ENCODE assay signal across 1 cellular context in the genomic region with DNA sequence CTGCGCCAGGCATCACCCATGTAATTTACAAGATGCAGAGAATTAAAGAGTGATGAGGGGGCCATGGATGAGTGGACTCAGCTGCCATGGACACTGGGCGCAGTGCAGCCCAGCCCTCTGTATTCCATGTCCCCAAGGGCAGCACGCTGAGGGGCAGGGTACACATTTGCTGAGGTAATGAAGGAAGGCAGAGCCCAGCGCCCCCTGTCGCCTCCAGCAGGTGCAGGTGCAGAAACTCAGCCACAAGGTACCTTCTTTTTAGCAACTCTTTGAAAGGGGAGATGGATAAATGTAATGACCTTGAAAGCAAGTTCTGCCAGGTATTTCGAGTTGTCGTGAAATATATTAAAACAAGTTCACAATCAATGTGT.
TF ChIP-seq lines count a peak whose summit lies in the region.

No MANE protein-coding gene starts in this region.

TF ChIP-seq in GM23338, 12 proteins besides CTCF, POLR2A, EP300 and RAD21 (continued from another document):
- TF ChIP-seq, protein P1, sequence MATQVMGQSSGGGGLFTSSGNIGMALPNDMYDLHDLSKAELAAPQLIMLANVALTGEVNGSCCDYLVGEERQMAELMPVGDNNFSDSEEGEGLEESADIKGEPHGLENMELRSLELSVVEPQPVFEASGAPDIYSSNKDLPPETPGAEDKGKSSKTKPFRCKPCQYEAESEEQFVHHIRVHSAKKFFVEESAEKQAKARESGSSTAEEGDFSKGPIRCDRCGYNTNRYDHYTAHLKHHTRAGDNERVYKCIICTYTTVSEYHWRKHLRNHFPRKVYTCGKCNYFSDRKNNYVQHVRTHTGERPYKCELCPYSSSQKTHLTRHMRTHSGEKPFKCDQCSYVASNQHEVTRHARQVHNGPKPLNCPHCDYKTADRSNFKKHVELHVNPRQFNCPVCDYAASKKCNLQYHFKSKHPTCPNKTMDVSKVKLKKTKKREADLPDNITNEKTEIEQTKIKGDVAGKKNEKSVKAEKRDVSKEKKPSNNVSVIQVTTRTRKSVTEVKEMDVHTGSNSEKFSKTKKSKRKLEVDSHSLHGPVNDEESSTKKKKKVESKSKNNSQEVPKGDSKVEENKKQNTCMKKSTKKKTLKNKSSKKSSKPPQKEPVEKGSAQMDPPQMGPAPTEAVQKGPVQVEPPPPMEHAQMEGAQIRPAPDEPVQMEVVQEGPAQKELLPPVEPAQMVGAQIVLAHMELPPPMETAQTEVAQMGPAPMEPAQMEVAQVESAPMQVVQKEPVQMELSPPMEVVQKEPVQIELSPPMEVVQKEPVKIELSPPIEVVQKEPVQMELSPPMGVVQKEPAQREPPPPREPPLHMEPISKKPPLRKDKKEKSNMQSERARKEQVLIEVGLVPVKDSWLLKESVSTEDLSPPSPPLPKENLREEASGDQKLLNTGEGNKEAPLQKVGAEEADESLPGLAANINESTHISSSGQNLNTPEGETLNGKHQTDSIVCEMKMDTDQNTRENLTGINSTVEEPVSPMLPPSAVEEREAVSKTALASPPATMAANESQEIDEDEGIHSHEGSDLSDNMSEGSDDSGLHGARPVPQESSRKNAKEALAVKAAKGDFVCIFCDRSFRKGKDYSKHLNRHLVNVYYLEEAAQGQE (IDR thresholded peaks at IDR 0.05; ENCODE audit: unreplicated experiment) = no peak
- TF ChIP-seq, protein P2, sequence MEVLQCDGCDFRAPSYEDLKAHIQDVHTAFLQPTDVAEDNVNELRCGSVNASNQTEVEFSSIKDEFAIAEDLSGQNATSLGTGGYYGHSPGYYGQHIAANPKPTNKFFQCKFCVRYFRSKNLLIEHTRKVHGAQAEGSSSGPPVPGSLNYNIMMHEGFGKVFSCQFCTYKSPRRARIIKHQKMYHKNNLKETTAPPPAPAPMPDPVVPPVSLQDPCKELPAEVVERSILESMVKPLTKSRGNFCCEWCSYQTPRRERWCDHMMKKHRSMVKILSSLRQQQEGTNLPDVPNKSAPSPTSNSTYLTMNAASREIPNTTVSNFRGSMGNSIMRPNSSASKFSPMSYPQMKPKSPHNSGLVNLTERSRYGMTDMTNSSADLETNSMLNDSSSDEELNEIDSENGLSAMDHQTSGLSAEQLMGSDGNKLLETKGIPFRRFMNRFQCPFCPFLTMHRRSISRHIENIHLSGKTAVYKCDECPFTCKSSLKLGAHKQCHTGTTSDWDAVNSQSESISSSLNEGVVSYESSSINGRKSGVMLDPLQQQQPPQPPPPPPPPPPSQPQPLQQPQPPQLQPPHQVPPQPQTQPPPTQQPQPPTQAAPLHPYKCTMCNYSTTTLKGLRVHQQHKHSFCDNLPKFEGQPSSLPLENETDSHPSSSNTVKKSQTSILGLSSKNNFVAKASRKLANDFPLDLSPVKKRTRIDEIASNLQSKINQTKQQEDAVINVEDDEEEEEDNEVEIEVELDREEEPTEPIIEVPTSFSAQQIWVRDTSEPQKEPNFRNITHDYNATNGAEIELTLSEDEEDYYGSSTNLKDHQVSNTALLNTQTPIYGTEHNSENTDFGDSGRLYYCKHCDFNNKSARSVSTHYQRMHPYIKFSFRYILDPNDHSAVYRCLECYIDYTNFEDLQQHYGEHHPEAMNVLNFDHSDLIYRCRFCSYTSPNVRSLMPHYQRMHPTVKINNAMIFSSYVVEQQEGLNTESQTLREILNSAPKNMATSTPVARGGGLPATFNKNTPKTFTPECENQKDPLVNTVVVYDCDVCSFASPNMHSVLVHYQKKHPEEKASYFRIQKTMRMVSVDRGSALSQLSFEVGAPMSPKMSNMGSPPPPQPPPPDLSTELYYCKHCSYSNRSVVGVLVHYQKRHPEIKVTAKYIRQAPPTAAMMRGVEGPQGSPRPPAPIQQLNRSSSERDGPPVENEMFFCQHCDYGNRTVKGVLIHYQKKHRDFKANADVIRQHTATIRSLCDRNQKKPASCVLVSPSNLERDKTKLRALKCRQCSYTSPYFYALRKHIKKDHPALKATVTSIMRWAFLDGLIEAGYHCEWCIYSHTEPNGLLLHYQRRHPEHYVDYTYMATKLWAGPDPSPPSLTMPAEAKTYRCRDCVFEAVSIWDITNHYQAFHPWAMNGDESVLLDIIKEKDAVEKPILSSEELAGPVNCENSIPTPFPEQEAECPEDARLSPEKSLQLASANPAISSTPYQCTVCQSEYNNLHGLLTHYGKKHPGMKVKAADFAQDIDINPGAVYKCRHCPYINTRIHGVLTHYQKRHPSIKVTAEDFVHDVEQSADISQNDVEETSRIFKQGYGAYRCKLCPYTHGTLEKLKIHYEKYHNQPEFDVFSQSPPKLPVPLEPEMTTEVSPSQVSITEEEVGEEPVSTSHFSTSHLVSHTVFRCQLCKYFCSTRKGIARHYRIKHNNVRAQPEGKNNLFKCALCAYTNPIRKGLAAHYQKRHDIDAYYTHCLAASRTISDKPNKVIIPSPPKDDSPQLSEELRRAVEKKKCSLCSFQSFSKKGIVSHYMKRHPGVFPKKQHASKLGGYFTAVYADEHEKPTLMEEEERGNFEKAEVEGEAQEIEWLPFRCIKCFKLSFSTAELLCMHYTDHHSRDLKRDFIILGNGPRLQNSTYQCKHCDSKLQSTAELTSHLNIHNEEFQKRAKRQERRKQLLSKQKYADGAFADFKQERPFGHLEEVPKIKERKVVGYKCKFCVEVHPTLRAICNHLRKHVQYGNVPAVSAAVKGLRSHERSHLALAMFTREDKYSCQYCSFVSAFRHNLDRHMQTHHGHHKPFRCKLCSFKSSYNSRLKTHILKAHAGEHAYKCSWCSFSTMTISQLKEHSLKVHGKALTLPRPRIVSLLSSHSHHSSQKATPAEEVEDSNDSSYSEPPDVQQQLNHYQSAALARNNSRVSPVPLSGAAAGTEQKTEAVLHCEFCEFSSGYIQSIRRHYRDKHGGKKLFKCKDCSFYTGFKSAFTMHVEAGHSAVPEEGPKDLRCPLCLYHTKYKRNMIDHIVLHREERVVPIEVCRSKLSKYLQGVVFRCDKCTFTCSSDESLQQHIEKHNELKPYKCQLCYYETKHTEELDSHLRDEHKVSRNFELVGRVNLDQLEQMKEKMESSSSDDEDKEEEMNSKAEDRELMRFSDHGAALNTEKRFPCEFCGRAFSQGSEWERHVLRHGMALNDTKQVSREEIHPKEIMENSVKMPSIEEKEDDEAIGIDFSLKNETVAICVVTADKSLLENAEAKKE (CRISPR knock-in tag; IDR thresholded peaks at IDR 0.05) = no peak
